In genomic region chr6:148629910-148630470, GRCh38 we compare ENCODE assay signal across 24 cellular contexts.
DNase-seq lines count a peak whose midpoint lies in the region; ATAC-seq, FAIRE-seq and TF ChIP-seq lines count a peak whose summit lies in the region.
"Had no signal": no experiment of that assay in that cellular context is flagged by ENCODE, and none has a peak within 500 bp of the region (broad histone marks: within the 10 kb centered on the region; RNA-seq: fewer than 3 reads in every experiment).

No MANE protein-coding gene starts in this region.

- H3K36me3 ChIP-seq in astrocyte (ENCODE audit: insufficient read depth, low read length) (no peaks in the 10 kb centered on the region), WERI-Rb-1 (no peaks in the 10 kb centered on the region)
- H3K36me3 ChIP-seq: BLaER1, colonic mucosa, left lung had no signal

- ATAC-seq in HG02884 (IDR thresholded peaks at IDR 0.05; ENCODE audit: unreplicated experiment) (peak; percentile 48), GM18502 (IDR thresholded peaks at IDR 0.05; ENCODE audit: poor library complexity, unreplicated experiment) (no peak)
- ATAC-seq: left lung had no signal

- H3K4me3 ChIP-seq in astrocyte (ENCODE audit: insufficient read depth, low read depth, low read length) (no peak overlapping the region), WERI-Rb-1 (ENCODE audit: low read depth, low read length) (no peak overlapping the region)
- H3K4me3 ChIP-seq: BLaER1, colonic mucosa, left lung, SK-N-MC had no signal

- H3K27ac ChIP-seq in astrocyte (ENCODE audit: low read depth, low read length) (no peak overlapping the region), WERI-Rb-1 (no peak overlapping the region)
- H3K27ac ChIP-seq: BLaER1, colonic mucosa, left lung, SK-N-MC had no signal

- H3K9me3 Mint-ChIP-seq in astrocyte (ENCODE audit: unreplicated experiment): no peaks in the 10 kb centered on the region
- peaks cover 6% of the 10 kb centered on the region for H3K9me3 Mint-ChIP-seq in nephron progenitor cell
- H3K9me3 Mint-ChIP-seq: brain, immature natural killer cell had no signal

- H3K27ac Mint-ChIP-seq in astrocyte (ENCODE audit: unreplicated experiment) (no peak overlapping the region), nephron progenitor cell (peak overlapping the region; percentile 14)
- H3K27ac Mint-ChIP-seq: brain, immature natural killer cell had no signal

- H3K79me2 ChIP-seq in astrocyte (ENCODE audit: insufficient read depth, low read length): no peaks in the 10 kb centered on the region

- no peaks in the 10 kb centered on the region for H3K4me1 ChIP-seq in astrocyte (ENCODE audit: insufficient read depth, low read length)
- H3K4me1 ChIP-seq: colonic mucosa had no signal

- H3K27me3 Mint-ChIP-seq in astrocyte (ENCODE audit: low read depth, unreplicated experiment) (no peaks in the 10 kb centered on the region), nephron progenitor cell (ENCODE audit: low read depth, poor library complexity) (no peaks in the 10 kb centered on the region)

- no peak overlapping the region for H3K4me3 Mint-ChIP-seq in astrocyte (ENCODE audit: unreplicated experiment)
- no peak overlapping the region for H3K4me3 Mint-ChIP-seq in nephron progenitor cell
- H3K4me3 Mint-ChIP-seq: activated naive CD8-positive, alpha-beta T cell; brain; immature natural killer cell had no signal

- FAIRE-seq in astrocyte (lab: Jason Lieb, UNC): peak; percentile 68
- FAIRE-seq: GM19239 had no signal

- H3K36me3 Mint-ChIP-seq in astrocyte (ENCODE audit: low read depth, unreplicated experiment): no peaks in the 10 kb centered on the region
- peaks cover 4% of the 10 kb centered on the region for H3K36me3 Mint-ChIP-seq in nephron progenitor cell (ENCODE audit: low read depth)
- H3K36me3 Mint-ChIP-seq: activated naive CD8-positive, alpha-beta T cell; brain; immature natural killer cell had no signal

- peaks cover 4% of the 10 kb centered on the region for H3K4me1 Mint-ChIP-seq in astrocyte (ENCODE audit: low read depth, unreplicated experiment)
- H3K4me1 Mint-ChIP-seq in nephron progenitor cell: peaks cover 30% of the 10 kb centered on the region
- H3K4me1 Mint-ChIP-seq: immature natural killer cell had no signal

- H3K4me2 ChIP-seq in astrocyte (ENCODE audit: low read length): no peak overlapping the region
- H3K4me2 ChIP-seq: BLaER1 had no signal

- H3K27me3 ChIP-seq in astrocyte (ENCODE audit: insufficient read depth, low read length) (no peaks in the 10 kb centered on the region), WERI-Rb-1 (ENCODE audit: insufficient read depth, low read depth, severe bottlenecking) (no peaks in the 10 kb centered on the region)
- H3K27me3 ChIP-seq: BLaER1, colonic mucosa, left lung had no signal

- H3K9me3 ChIP-seq in astrocyte (ENCODE audit: insufficient read depth, low read depth, low read length) (no peaks in the 10 kb centered on the region), WERI-Rb-1 (ENCODE audit: severe bottlenecking) (no peaks in the 10 kb centered on the region)
- H3K9me3 ChIP-seq: BLaER1, colonic mucosa, left lung had no signal

- DNase-seq in GM03348 (ENCODE audit: low spot score) (peak; percentile 49), astrocyte (ENCODE audit: low read depth) (no peak), nephron progenitor cell (no peak), pons (ENCODE audit: low spot score) (no peak), NCI-H446 (lab: John Stamatoyannopoulos, UW) (no peak), WERI-Rb-1 (no peak)
- DNase-seq: activated CD4-positive, CD25-positive, alpha-beta regulatory T cell; activated CD8-positive, alpha-beta memory T cell treated with anti-CD3 and anti-CD28 coated beads for 24 hours; colonic mucosa; immature natural killer cell; KBM-7; left lung; NCI-H1930; NCI-H446 treated with DMSO at 0.1 percent for 48 hours; nucleus accumbens; retina; substantia nigra had no signal

- no peak overlapping the region for H2AFZ ChIP-seq in astrocyte (ENCODE audit: low read depth, low read length)

- TF ChIP-seq CTCF in astrocyte (IDR thresholded peaks at IDR 0.05; ENCODE audit: insufficient read depth, low read depth, low read length): no peak
- TF ChIP-seq CTCF in nephron progenitor cell (IDR thresholded peaks at IDR 0.05): no peak
- TF ChIP-seq CTCF in WERI-Rb-1 (IDR thresholded peaks at IDR 0.05; ENCODE audit: low read depth, low read length): no peak

- no peaks in the 10 kb centered on the region for H4K20me1 ChIP-seq in astrocyte (ENCODE audit: insufficient read depth, low read length)
- H4K20me1 ChIP-seq: BLaER1 had no signal

- no peak overlapping the region for H3K9ac ChIP-seq in astrocyte (ENCODE audit: low read length)
- H3K9ac ChIP-seq: BLaER1 had no signal
